8 cellular contexts compared by ENCODE assay signal in the genomic region with DNA sequence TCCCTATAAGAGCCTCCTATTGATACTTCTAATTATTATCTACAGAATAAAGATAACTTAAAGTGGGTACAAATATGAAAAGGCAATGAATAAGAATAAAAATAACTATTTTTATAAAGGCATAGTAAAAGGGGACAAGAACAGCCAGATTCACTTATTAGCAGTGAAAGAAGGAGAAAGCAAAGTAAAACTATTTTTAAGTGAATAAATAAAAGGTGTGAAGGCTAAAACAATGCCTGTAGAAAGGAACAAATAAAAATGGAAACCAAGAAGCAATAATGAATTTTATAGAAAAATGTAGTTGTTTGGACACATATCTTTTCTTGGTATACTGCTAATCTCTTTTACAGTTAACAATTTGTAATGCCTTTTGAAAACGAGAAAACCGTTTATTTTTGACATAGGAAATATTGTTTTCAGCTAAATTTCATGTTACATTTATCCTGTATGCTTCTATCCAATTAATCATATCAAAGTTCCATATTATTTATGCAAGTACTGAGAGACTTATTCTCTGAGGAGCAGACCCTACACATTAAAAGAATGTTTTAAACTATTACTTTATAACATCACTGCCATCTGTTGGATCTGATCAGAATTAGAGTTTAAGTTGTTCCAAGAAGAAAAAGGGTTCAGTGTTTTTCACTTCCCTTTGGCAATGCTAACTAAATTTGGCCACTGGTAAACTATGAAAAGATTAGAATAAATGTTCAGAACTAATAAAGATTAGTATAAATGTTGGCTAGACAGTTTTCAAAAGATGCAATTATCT. TPM values are rescaled to one million over a fixed set of nuclear protein-coding genes. Genes with fewer than 3 reads are reported as not detected.
A peak's percentile ranks its signal among the peaks of the same experiment; 100 is the strongest.
DNase-seq lines count a peak whose midpoint lies in the region; ATAC-seq, FAIRE-seq and TF ChIP-seq lines count a peak whose summit lies in the region.

No MANE protein-coding gene starts in this region.

- TF ChIP-seq CTCF in DND-41 (IDR thresholded peaks at IDR 0.05; ENCODE audit: borderline replicate concordance, extremely low read depth, low read length, poor library complexity, severe bottlenecking) (peak; percentile 54), H9 (conservative IDR thresholded peaks at IDR 0.05) (peak; percentile 54; the same call in 2 of the 3 replicates), H1 (IDR thresholded peaks at IDR 0.05; ENCODE audit: control extremely low read depth in 1 of 3, insufficient read depth in 1 of 3, low read depth in 1 of 3, low read length in 3 of 3) (peak in 2 of 3 experiments; percentile 10 to 24; a peak in 2 of 4 replicates), osteoblast (IDR thresholded peaks at IDR 0.05; ENCODE audit: extremely low read depth, low read depth, low read length) (peak; percentile 47), transverse colon (IDR thresholded peaks at IDR 0.05) (peak in 2 of 5 experiments; percentile 21)

- no peak overlapping the region for H2AFZ ChIP-seq in DND-41 (ENCODE audit: low read depth, low read length)
- H2AFZ ChIP-seq in H9 (ENCODE audit: low read length) = no peak overlapping the region
- no peak overlapping the region for H2AFZ ChIP-seq in H1 (ENCODE audit: low read length)
- H2AFZ ChIP-seq in osteoblast (ENCODE audit: low read length) = no peak overlapping the region

- intact Hi-C loops in transverse colon (cut with DNase I; ENCODE audit: low total_unique reads) = loop anchor here (5.0 kb wide), 1 partner anchor 415 kb away; no protein-coding TSS in a partner anchor

- no peaks in the 10 kb centered on the region for H3K9me3 Mint-ChIP-seq in H9

- H3K23me2 ChIP-seq in H9 (ENCODE audit: insufficient read length, low read depth, low read length, poor library complexity, severe bottlenecking) (no peaks in the 10 kb centered on the region), H1 (ENCODE audit: low read depth, low read length) (no peaks in the 10 kb centered on the region; the same call in 1 of the 2 replicates)

- H3K4me3 Mint-ChIP-seq in H9 = no peak overlapping the region

- no peaks in the 10 kb centered on the region for H3K36me3 Mint-ChIP-seq in H9 (ENCODE audit: insufficient read depth in 1 of 3, low read depth in 3 of 3)

- H3K4me2 ChIP-seq in DND-41 (ENCODE audit: insufficient read depth, low read length) (no peak overlapping the region), H9 (ENCODE audit: insufficient read depth, insufficient read length, low read length) (no peak overlapping the region), H1 (ENCODE audit: insufficient read depth in 1 of 2, low read depth in 2 of 2, low read length in 2 of 2) (no peak overlapping the region), osteoblast (ENCODE audit: insufficient read depth, low read length) (no peak overlapping the region)

- H2BK20ac ChIP-seq in H9 (ENCODE audit: low read depth, low read length, poor library complexity, severe bottlenecking) (no peak overlapping the region), H1 (ENCODE audit: low read length) (no peak overlapping the region)

- no peaks in the 10 kb centered on the region for H3K36me3 ChIP-seq in DND-41 (ENCODE audit: insufficient read depth, low read length)
- no peaks in the 10 kb centered on the region for H3K36me3 ChIP-seq in H1 (ENCODE audit: control insufficient read depth in 2 of 4, insufficient read depth in 4 of 4, low read length in 3 of 4)
- H3K36me3 ChIP-seq in osteoblast (ENCODE audit: insufficient read depth, low read length) = no peaks in the 10 kb centered on the region
- no peaks in the 10 kb centered on the region for H3K36me3 ChIP-seq in transverse colon

- no peak overlapping the region for H3T11ph ChIP-seq in H9 (ENCODE audit: low read length)

- peaks cover 4% of the 10 kb centered on the region; the same call in 1 of the 2 replicates for H3K4me1 ChIP-seq in DND-41 (ENCODE audit: insufficient read depth, low read length)
- H3K4me1 ChIP-seq in H9 (ENCODE audit: insufficient read depth, low read length) = no peaks in the 10 kb centered on the region
- H3K4me1 ChIP-seq in H1 (replicated peaks in 1 of 4; ENCODE audit: control insufficient read depth in 3 of 4, insufficient read depth in 4 of 4, low read length in 3 of 4) = peaks cover 0 to 5% (median 1%) of the 10 kb centered on the region in 4 experiments; a peak in 2 of 7 replicates
- H3K4me1 ChIP-seq in osteoblast (ENCODE audit: insufficient read depth, low read length) = no peaks in the 10 kb centered on the region
- no peaks in the 10 kb centered on the region for H3K4me1 ChIP-seq in transverse colon

- no peak overlapping the region for H3K14ac ChIP-seq in H9 (ENCODE audit: insufficient read depth, low read length)
- H3K14ac ChIP-seq in H1 (ENCODE audit: insufficient read length) = no peak overlapping the region

- no peaks in the 10 kb centered on the region for H3K79me1 ChIP-seq in H9 (ENCODE audit: insufficient read depth, low read depth, low read length, poor library complexity, severe bottlenecking)
- H3K79me1 ChIP-seq in H1 (ENCODE audit: low read depth, low read length) = no peaks in the 10 kb centered on the region

- no peak overlapping the region for H3K27ac Mint-ChIP-seq in H9

- peaks cover 11% of the 10 kb centered on the region for H3K27me3 ChIP-seq in DND-41 (ENCODE audit: insufficient read depth, low read length, poor library complexity)
- H3K27me3 ChIP-seq in H9 (ENCODE audit: insufficient read depth, low read length) = no peaks in the 10 kb centered on the region
- no peaks in the 10 kb centered on the region for H3K27me3 ChIP-seq in H1 (replicated peaks in 1 of 4; ENCODE audit: control insufficient read depth in 3 of 4, extremely low read depth in 1 of 4, insufficient read depth in 3 of 4, low read length in 3 of 4)
- H3K27me3 ChIP-seq in osteoblast (ENCODE audit: insufficient read depth, low read length) = peaks cover 7% of the 10 kb centered on the region
- H3K27me3 ChIP-seq in transverse colon = peaks cover 5% of the 10 kb centered on the region

- H3K18ac ChIP-seq in H9 (ENCODE audit: insufficient read length, low read depth, low read length) = no peak overlapping the region
- H3K18ac ChIP-seq in H1 (ENCODE audit: extremely low read depth, low read length) = no peak overlapping the region

- no peak overlapping the region for H3K4me3 ChIP-seq in DND-41 (ENCODE audit: low read depth in 1 of 2, low read length in 2 of 2)
- no peak overlapping the region for H3K4me3 ChIP-seq in H1 (ENCODE audit: extremely low read depth in 1 of 4, insufficient read depth in 2 of 4, low read depth in 3 of 4, low read length in 4 of 4)
- H3K4me3 ChIP-seq in osteoblast (ENCODE audit: insufficient read depth, low read length) = no peak overlapping the region
- no peak overlapping the region for H3K4me3 ChIP-seq in transverse colon

- H2BK15ac ChIP-seq in H9 (ENCODE audit: low read depth, low read length) = no peak overlapping the region
- H2BK15ac ChIP-seq in H1 (ENCODE audit: low read length) = no peak overlapping the region

- DNase-seq in DND-41 (no peak), H9 (no peak), NCI-H526 treated with DMSO at 0.1 percent for 48 hours (lab: John Stamatoyannopoulos, UW) (peak; percentile 4), H1 (ENCODE audit: low read depth in 1 of 2, low spot score in 2 of 2) (no peak), osteoblast (ENCODE audit: insufficient read length, low spot score, missing footprints) (no peak), transverse colon (no peak)
- no peak for DNase-seq in activated CD4-positive, alpha-beta T cell treated with anti-CD3 and anti-CD28 coated beads for 4 hours
- no peak for DNase-seq in activated CD4-positive, alpha-beta T cell treated with anti-CD3 and anti-CD28 coated beads for 1 hour

- H3K23ac ChIP-seq in H9 (ENCODE audit: insufficient read length, low read depth, low read length) (no peak overlapping the region), H1 (ENCODE audit: insufficient read length) (no peak overlapping the region)

- H4K5ac ChIP-seq in H9 (ENCODE audit: insufficient read length, low read depth, low read length) (no peak overlapping the region), H1 (ENCODE audit: insufficient read length, low read depth, low read length) (no peak overlapping the region)

- H4K8ac ChIP-seq in H9 (replicated peaks; ENCODE audit: insufficient read length, low read depth, low read length) (no peak overlapping the region), H1 (ENCODE audit: extremely low read depth, insufficient read depth, low read length) (no peak overlapping the region)

- in situ Hi-C loops in transverse colon (cut with MboI; ENCODE audit: low pct_ligation_motif_present in 1 of 4, low pct_unique_long_range_greater_than_20kb in 1 of 4, low sequenced_read_pairs in 3 of 4) = loop anchor here (10.0 to 25.0 kb wide), 6 partner anchors 400 to 1500 kb away; no protein-coding TSS in a partner anchor

- CTCF ChIA-PET in H1 (lab: Charles Lee; ENCODE audit: partially characterized antibody) = interaction anchor here (0.6 to 4.8 kb wide), 6 partner anchors 82 to 994 kb away, joined by 3 to 30 read pairs (median 4); no protein-coding TSS in a partner anchor

- no peak overlapping the region for H2BK120ac ChIP-seq in H9 (ENCODE audit: low read depth, low read length, poor library complexity, severe bottlenecking)
- H2BK120ac ChIP-seq in H1 (replicated peaks; ENCODE audit: low read depth, low read length) = no peak overlapping the region

- H3K9ac ChIP-seq in DND-41 (ENCODE audit: low read depth, low read length) (no peak overlapping the region), H9 (ENCODE audit: extremely low read depth, insufficient read length, low read length) (no peak overlapping the region), H1 (replicated peaks in 1 of 4; ENCODE audit: extremely low read depth in 1 of 4, low read depth in 3 of 4, low read length in 3 of 4) (no peak overlapping the region)

- TF ChIP-seq EP300 in H1 (IDR thresholded peaks at IDR 0.05; ENCODE audit: borderline replicate concordance in 1 of 2, low read depth in 2 of 2, low read length in 2 of 2) (no peak), transverse colon (IDR thresholded peaks at IDR 0.05; ENCODE audit: low read depth) (no peak)

- H3K56ac ChIP-seq in H9 (ENCODE audit: insufficient read length, low read depth, low read length) (no peak overlapping the region), H1 (replicated peaks; ENCODE audit: insufficient read length, low read depth, low read length) (no peak overlapping the region)

- peaks cover 7 to 13% of the 10 kb centered on the region in 2 experiments for H3K4me1 Mint-ChIP-seq in H9

- no peaks in the 10 kb centered on the region for H4K20me1 ChIP-seq in DND-41 (ENCODE audit: insufficient read depth, low read length)
- H4K20me1 ChIP-seq in H9 (ENCODE audit: control insufficient read depth, insufficient read depth, insufficient read length) = no peaks in the 10 kb centered on the region
- H4K20me1 ChIP-seq in H1 (replicated peaks in 1 of 2; ENCODE audit: control insufficient read depth in 1 of 2, insufficient read depth in 2 of 2, low read length in 2 of 2) = no peaks in the 10 kb centered on the region
- no peaks in the 10 kb centered on the region for H4K20me1 ChIP-seq in osteoblast (ENCODE audit: insufficient read depth, low read length)

- H3K27ac ChIP-seq in DND-41 (ENCODE audit: low read length) (no peak overlapping the region), H9 (ENCODE audit: insufficient read length, low read depth, low read length) (no peak overlapping the region), H1 (ENCODE audit: low read depth, low read length) (no peak overlapping the region), osteoblast (ENCODE audit: low read depth, low read length) (no peak overlapping the region), transverse colon (no peak overlapping the region)

- H3K4ac ChIP-seq in H9 (ENCODE audit: low read depth, low read length) (no peak overlapping the region), H1 (replicated peaks; ENCODE audit: insufficient read length, low read depth, low read length) (no peak overlapping the region)

- POLR2A ChIA-PET in H1 (lab: Charles Lee; ENCODE audit: partially characterized antibody) = no interaction called here

- no peak overlapping the region for H2BK12ac ChIP-seq in H9 (ENCODE audit: insufficient read length, low read depth, low read length)
- no peak overlapping the region for H2BK12ac ChIP-seq in H1 (ENCODE audit: low read depth, low read length)

- ATAC-seq in DND-41 (ENCODE audit: insufficient read depth, low read depth) = peak; percentile 64; the same call in 2 of the 3 replicates

- H2AK5ac ChIP-seq in H9 (ENCODE audit: insufficient read length, low read length) (no peak overlapping the region), H1 (ENCODE audit: low read depth, low read length) (no peak overlapping the region)

- no peak for FAIRE-seq in H1 (lab: Jason Lieb, UNC)

- WGBS in H9 (ENCODE audit: extremely low coverage, insufficient read length, low lambda C conversion rate) = no CpG with 5 or more reads among the region's 2 CpGs
- WGBS in H1 (ENCODE audit: extremely low coverage in 1 of 2, insufficient coverage in 1 of 2, insufficient read length in 1 of 2, insufficient replicate concordance in 2 of 2, low coverage in 1 of 2, low lambda C conversion rate in 2 of 2, missing lambda C conversion rate in 1 of 2), 2 experiments = 86% methylated on average over 2 of the region's 2 CpGs; no CpG with 5 or more reads in 1 of the 2 experiments
- 41 to 45% methylated on average over 2 of the region's 2 CpGs for WGBS in transverse colon (ENCODE audit: low coverage in 1 of 2), 2 donors

- H3K79me2 ChIP-seq in DND-41 (ENCODE audit: insufficient read depth, low read length) (no peaks in the 10 kb centered on the region), H9 (ENCODE audit: insufficient read depth, low read length) (no peaks in the 10 kb centered on the region), H1 (ENCODE audit: control insufficient read depth in 1 of 2, insufficient read depth in 2 of 2, low read length in 2 of 2) (no peaks in the 10 kb centered on the region), osteoblast (ENCODE audit: insufficient read depth, low read length) (no peaks in the 10 kb centered on the region)

- H3K27me3 Mint-ChIP-seq in H9 (ENCODE audit: low read depth) = no peaks in the 10 kb centered on the region; the same call in 1 of the 2 replicates

- H4K91ac ChIP-seq in H9 (ENCODE audit: insufficient read length, low read depth, low read length) (no peak overlapping the region), H1 (replicated peaks; ENCODE audit: insufficient read length, low read length) (no peak overlapping the region)

- TF ChIP-seq POLR2A in H1 (IDR thresholded peaks at IDR 0.05; ENCODE audit: control extremely low read depth in 1 of 2, low read depth in 2 of 2, low read length in 2 of 2) (no peak), transverse colon (IDR thresholded peaks at IDR 0.05) (no peak)

- H2BK5ac ChIP-seq in H9 (ENCODE audit: insufficient read length, low read length) (no peak overlapping the region), H1 (ENCODE audit: low read depth, low read length) (no peak overlapping the region)

- no peaks in the 10 kb centered on the region for H3K9me3 ChIP-seq in DND-41 (ENCODE audit: insufficient read depth, low read length, severe bottlenecking)
- H3K9me3 ChIP-seq in H9 (ENCODE audit: control insufficient read depth, low read depth, low read length) = no peaks in the 10 kb centered on the region
- H3K9me3 ChIP-seq in H1 (ENCODE audit: insufficient read depth in 2 of 2, low read depth in 1 of 2, low read length in 1 of 2) = no peaks in the 10 kb centered on the region
- H3K9me3 ChIP-seq in osteoblast (ENCODE audit: low read depth, low read length) = no peaks in the 10 kb centered on the region
- H3K9me3 ChIP-seq in transverse colon = no peaks in the 10 kb centered on the region

- TF ChIP-seq RAD21 in H1 (IDR thresholded peaks at IDR 0.05 in 1 of 2, conservative IDR thresholded peaks at IDR 0.05 in 1 of 2; ENCODE audit: low read depth in 2 of 2, low read length in 2 of 2) = peak; percentile 51 to 56

RNA-seq across cellular contexts. Expression of a gene that starts 59.1 kb away (rescaled TPM):
- total RNA-seq in H9 (2021) (0.09 and 0.37 TPM in 2 replicates), osteoblast (under 0.01 TPM in 1 of 2 replicates, not detected in the other), transverse colon (not detected)
- total RNA-seq in H1 (2021; fragmentation: NEBNext Ultra II Directional; extraction: Animal tissue kit (Norgen Biotek cat#: 25700)) = 0.15 and 0.99 TPM in 2 replicates
- polyA plus RNA-seq in H1 (2011; rRNA removed) = 0.06 and 0.15 TPM in 2 replicates
- polyA plus RNA-seq in H1 (2011; cell fraction: cytosol; rRNA removed) = 0.09 TPM
- not detected for polyA plus RNA-seq in H1 (2011; cell fraction: nucleus; rRNA removed)
- 0.23 to 0.30 TPM (median 0.26 TPM) in 4 replicates for polyA plus RNA-seq in H1 (2012, experiment 1 of 2)
- 0.10 TPM for polyA plus RNA-seq in H1 (2012, experiment 2 of 2)
- polyA plus RNA-seq in H1 (2013, experiment 1 of 2) = 0.10 TPM
- 0.09 TPM for polyA plus RNA-seq in H1 (2013, experiment 2 of 2)
- 0.20 and 0.60 TPM in 2 replicates for polyA minus RNA-seq in H1 (2011; rRNA and poly(A)+ RNA removed)
- polyA minus RNA-seq in H1 (2011; cell fraction: cytosol; rRNA and poly(A)+ RNA removed) = not detected
- not detected for polyA minus RNA-seq in H1 (2011; cell fraction: nucleus; rRNA and poly(A)+ RNA removed)
